In the genomic region with DNA sequence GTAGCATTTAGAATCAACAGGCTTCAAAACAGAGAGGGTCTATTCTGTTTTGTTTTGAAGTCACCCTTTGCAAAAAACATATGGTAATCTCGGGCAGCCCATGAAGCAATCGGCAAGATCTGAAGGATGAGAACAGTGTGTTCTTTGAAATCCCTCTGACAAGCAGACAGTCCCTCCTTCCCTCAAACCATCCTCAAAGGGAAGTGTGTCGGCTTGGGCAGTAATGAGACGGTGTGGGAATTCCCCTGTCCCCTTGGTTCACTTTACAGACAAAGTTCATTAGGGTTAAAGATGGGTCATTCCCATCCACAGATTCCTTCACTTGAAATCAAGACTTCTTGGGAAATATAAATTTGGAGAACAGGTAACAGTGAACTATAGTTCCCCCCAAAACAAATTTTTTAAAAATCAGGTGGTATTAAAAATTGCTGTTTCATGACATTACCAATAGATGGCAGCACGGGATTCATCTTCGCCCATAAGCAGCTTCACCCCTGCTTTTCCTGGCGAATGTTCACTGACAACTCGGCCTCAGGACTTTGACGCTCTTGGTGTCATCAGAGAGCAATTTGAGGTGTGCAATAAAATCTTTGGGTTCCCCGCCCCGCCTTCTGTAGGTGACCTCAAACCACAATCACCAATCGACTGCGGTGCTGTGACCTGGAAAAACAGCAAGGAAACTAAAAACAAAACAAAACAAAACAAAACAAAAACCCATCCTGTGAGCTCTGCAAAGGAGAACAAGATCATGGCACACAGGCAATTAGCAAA, we compare ENCODE assay signal across 8 cellular contexts.
A peak's percentile ranks its signal among the peaks of the same experiment; 100 is the strongest.
DNase-seq lines count a peak whose midpoint lies in the region; ATAC-seq, FAIRE-seq and TF ChIP-seq lines count a peak whose summit lies in the region.

No MANE protein-coding gene starts in this region.

- ATAC-seq in GM21619 (IDR thresholded peaks at IDR 0.05; ENCODE audit: unreplicated experiment) (peak; percentile 62), pancreas (peak in 3 of 4 donors; percentile 77 to 84 (median 83))

- H3K36me3 ChIP-seq in KOPT-K1 (ENCODE audit: insufficient read depth, low read length), result no peaks in the 10 kb centered on the region
- H3K36me3 ChIP-seq in pancreas, result no peaks in the 10 kb centered on the region
- no peaks in the 10 kb centered on the region for H3K36me3 ChIP-seq in tibial artery

- peaks cover 78% of the 10 kb centered on the region for H3K4me1 Mint-ChIP-seq in activated T-helper 2 cell treated with anti-CD3 and anti-CD28 coated beads, Interferon-gamma antibody, Interleukin-2, Interleukin-4, amounts not matched to agents 10 μg/mL and 5 μg/mL and 100 μg/mL, durations not matched to agents 14 hours and 24 hours and 36 hours (ENCODE audit: low read depth)

- H3K4me1 ChIP-seq in pancreas (peaks cover 0 to 5% (median 0%) of the 10 kb centered on the region in 3 donors), tibial artery (peaks cover 0 to 9% (median 3%) of the 10 kb centered on the region in 4 donors)

- DNase-seq in DMS153 (lab: John Stamatoyannopoulos, UW) (peak; percentile 74), RPMI8226 (peak; percentile 49), foreskin fibroblast (peak; percentile 73 to 85), pancreas (peak in 3 of 6 donors; percentile 37 to 66 (median 38)), tibial artery (peak in 1 of 2 donors; percentile 73)
- DNase-seq in activated T-helper 2 cell treated with anti-CD3 and anti-CD28 coated beads, Interferon-gamma antibody, Interleukin-2, Interleukin-4, amounts not matched to agents 10 μg/mL and 5 μg/mL and 100 μg/mL, durations not matched to agents 14 hours and 24 hours and 36 hours (ENCODE audit: low spot score), result peak; percentile 87

- H3K4me3 ChIP-seq in foreskin fibroblast (ENCODE audit: low read depth in 1 of 2, low read length in 2 of 2), result peak overlapping the region; percentile 3 to 25
- H3K4me3 ChIP-seq in pancreas, result peak overlapping the region in 1 of 4 donors; percentile 13
- H3K4me3 ChIP-seq in tibial artery, result no peak overlapping the region

- no peaks in the 10 kb centered on the region for H3K27me3 Mint-ChIP-seq in activated T-helper 2 cell treated with anti-CD3 and anti-CD28 coated beads, Interferon-gamma antibody, Interleukin-2, Interleukin-4, amounts not matched to agents 10 μg/mL and 5 μg/mL and 100 μg/mL, durations not matched to agents 14 hours and 24 hours and 36 hours (ENCODE audit: low read depth)

- H3K27ac Mint-ChIP-seq in activated T-helper 2 cell treated with anti-CD3 and anti-CD28 coated beads, Interferon-gamma antibody, Interleukin-2, Interleukin-4, amounts not matched to agents 10 μg/mL and 5 μg/mL and 100 μg/mL, durations not matched to agents 14 hours and 24 hours and 36 hours, result peak overlapping the region; percentile 86

- H3K27ac ChIP-seq in KOPT-K1 (ENCODE audit: low read depth, low read length, poor library complexity, severe bottlenecking), result peak overlapping the region; percentile 59
- H3K27ac ChIP-seq in pancreas, result peak overlapping the region in 1 of 4 donors; percentile 13
- no peak overlapping the region for H3K27ac ChIP-seq in tibial artery

- H3K4me3 Mint-ChIP-seq in activated T-helper 2 cell treated with anti-CD3 and anti-CD28 coated beads, Interferon-gamma antibody, Interleukin-2, Interleukin-4, amounts not matched to agents 10 μg/mL and 5 μg/mL and 100 μg/mL, durations not matched to agents 14 hours and 24 hours and 36 hours (ENCODE audit: low read depth), result peak overlapping the region; percentile 49

- H3K36me3 Mint-ChIP-seq in activated T-helper 2 cell treated with anti-CD3 and anti-CD28 coated beads, Interferon-gamma antibody, Interleukin-2, Interleukin-4, amounts not matched to agents 10 μg/mL and 5 μg/mL and 100 μg/mL, durations not matched to agents 14 hours and 24 hours and 36 hours (ENCODE audit: low read depth), result peaks cover 9% of the 10 kb centered on the region

- H3K27me3 ChIP-seq in pancreas, result no peaks in the 10 kb centered on the region
- no peaks in the 10 kb centered on the region for H3K27me3 ChIP-seq in tibial artery

- FAIRE-seq in pancreas (lab: Jason Lieb, UNC), result peak; percentile 70

- WGBS in pancreas, 2 donors, result 9 to 12% methylated on average over 13 of the region's 13 CpGs

- H3K9me3 ChIP-seq in KOPT-K1 (ENCODE audit: insufficient read depth, low read length, poor library complexity, severe bottlenecking), result no peaks in the 10 kb centered on the region
- H3K9me3 ChIP-seq in pancreas, result no peaks in the 10 kb centered on the region
- H3K9me3 ChIP-seq in tibial artery, result no peaks in the 10 kb centered on the region

- H3K9me3 Mint-ChIP-seq in activated T-helper 2 cell treated with anti-CD3 and anti-CD28 coated beads, Interferon-gamma antibody, Interleukin-2, Interleukin-4, amounts not matched to agents 10 μg/mL and 5 μg/mL and 100 μg/mL, durations not matched to agents 14 hours and 24 hours and 36 hours, result peaks cover 11% of the 10 kb centered on the region

- TF ChIP-seq CTCF in foreskin fibroblast (IDR thresholded peaks at IDR 0.05; ENCODE audit: low read depth, low read length) (peak; percentile 59), pancreas (IDR thresholded peaks at IDR 0.05) (peak; percentile 24 to 64 (median 61)), tibial artery (IDR thresholded peaks at IDR 0.05) (peak; percentile 61 to 63)

- intact Hi-C loops in activated T-helper 2 cell treated with anti-CD3 and anti-CD28 coated beads, Interferon-gamma antibody, Interleukin-2, Interleukin-4, amounts not matched to agents 10 μg/mL and 5 μg/mL and 100 μg/mL, durations not matched to agents 14 hours and 24 hours and 36 hours (cut with micrococcal nuclease), result loop anchor here (1.0 to 5.0 kb wide), 10 partner anchors 8 to 233 kb away; partner anchors contain the start of gene TNFAIP3
- intact Hi-C loops in pancreas (cut with DNase I) (loop anchor here in 1 of 3 donors (5.0 kb wide), 2 partner anchors 160 to 245 kb away; partner anchors contain the start of gene TNFAIP3), tibial artery (cut with DNase I; ENCODE audit: low total_unique reads) (loop anchor here (5.0 to 10.0 kb wide), 2 partner anchors 160 to 237 kb away; partner anchors contain the start of gene TNFAIP3)

Comparison
In these comparisons a context has a peak if more than half of its experiments do, and no peak if none do; other contexts are left out.
1. H3K4me3 ChIP-seq: peak in foreskin fibroblast (2 of 2); none in tibial artery (0 of 2).
2. Peak in every context shown above with its lines, with median percentiles within 50 percentile points of each other: CTCF ChIP-seq.